ENCODE assay signal across 8 cellular contexts in genomic region chr9:21160178-21160577, GRCh38. TPM values are rescaled to one million over a fixed set of nuclear protein-coding genes. Genes with fewer than 3 reads are reported as not detected.
DNase-seq lines count a peak whose midpoint lies in the region; ATAC-seq and TF ChIP-seq lines count a peak whose summit lies in the region.

No MANE protein-coding gene starts in this region.

- in situ Hi-C loops in astrocyte of the cerebellum (cut with HindIII; ENCODE audit: low sequenced_read_pairs) = no loop called here

- ATAC-seq in GM19395 (IDR thresholded peaks at IDR 0.05; ENCODE audit: unreplicated experiment) (peak; percentile 97), HG03378 (IDR thresholded peaks at IDR 0.05; ENCODE audit: unreplicated experiment) (peak; percentile 96), left lobe of liver (no peak)
- ATAC-seq in stimulated activated naive B cell treated with anti-CD40 and anti-IgM and Interleukin-4, amounts not matched to agents 10 μg/mL and 1 μg/mL and 100 μg/mL, for 72 hours (replicated peaks) = no peak
- ATAC-seq in stimulated activated memory B cell treated with anti-CD40 and anti-IgM and Interleukin-4, amounts not matched to agents 10 μg/mL and 1 μg/mL and 100 μg/mL, for 72 hours = no peak

- H3K36me3 Mint-ChIP-seq in stimulated activated naive B cell treated with anti-CD40 and anti-IgM and Interleukin-4, amounts not matched to agents 10 μg/mL and 1 μg/mL and 100 μg/mL, for 72 hours = peaks cover 0 to 2% of the 10 kb centered on the region in 2 donors
- H3K36me3 Mint-ChIP-seq in stimulated activated memory B cell treated with anti-CD40 and anti-IgM and Interleukin-4, amounts not matched to agents 10 μg/mL and 1 μg/mL and 100 μg/mL, for 72 hours = no peaks in the 10 kb centered on the region

- TF ChIP-seq CTCF in astrocyte of the cerebellum (IDR thresholded peaks at IDR 0.05; ENCODE audit: low read depth, low read length, missing control alignments) = no peak

- DNase-seq in Ammon's horn (ENCODE audit: low spot score) = peak; percentile 28
- DNase-seq in astrocyte of the cerebellum (ENCODE audit: low read depth) = peak; percentile 16
- no peak for DNase-seq in NCI-H187 treated with DMSO at 0.1 percent for 48 hours (lab: John Stamatoyannopoulos, UW)
- DNase-seq in stimulated activated naive B cell treated with anti-CD40 and anti-IgM and Interleukin-4, amounts not matched to agents 10 μg/mL and 1 μg/mL and 100 μg/mL, for 72 hours = no peak
- DNase-seq in left lobe of liver (ENCODE audit: low spot score) = no peak

- H3K4me3 ChIP-seq in astrocyte of the cerebellum (ENCODE audit: low read depth, low read length) = no peak overlapping the region

- no peak overlapping the region for H3K4me3 Mint-ChIP-seq in stimulated activated naive B cell treated with anti-CD40 and anti-IgM and Interleukin-4, amounts not matched to agents 10 μg/mL and 1 μg/mL and 100 μg/mL, for 72 hours
- H3K4me3 Mint-ChIP-seq in stimulated activated memory B cell treated with anti-CD40 and anti-IgM and Interleukin-4, amounts not matched to agents 10 μg/mL and 1 μg/mL and 100 μg/mL, for 72 hours = no peak overlapping the region

- peaks cover 0 to 3% of the 10 kb centered on the region in 2 donors for H3K9me3 Mint-ChIP-seq in stimulated activated naive B cell treated with anti-CD40 and anti-IgM and Interleukin-4, amounts not matched to agents 10 μg/mL and 1 μg/mL and 100 μg/mL, for 72 hours
- H3K9me3 Mint-ChIP-seq in stimulated activated memory B cell treated with anti-CD40 and anti-IgM and Interleukin-4, amounts not matched to agents 10 μg/mL and 1 μg/mL and 100 μg/mL, for 72 hours = peaks cover 3% of the 10 kb centered on the region

- H3K27ac Mint-ChIP-seq in stimulated activated naive B cell treated with anti-CD40 and anti-IgM and Interleukin-4, amounts not matched to agents 10 μg/mL and 1 μg/mL and 100 μg/mL, for 72 hours = no peak overlapping the region
- H3K27ac Mint-ChIP-seq in stimulated activated memory B cell treated with anti-CD40 and anti-IgM and Interleukin-4, amounts not matched to agents 10 μg/mL and 1 μg/mL and 100 μg/mL, for 72 hours = no peak overlapping the region

- peaks cover 3 to 8% of the 10 kb centered on the region in 2 donors for H3K4me1 Mint-ChIP-seq in stimulated activated naive B cell treated with anti-CD40 and anti-IgM and Interleukin-4, amounts not matched to agents 10 μg/mL and 1 μg/mL and 100 μg/mL, for 72 hours
- peaks cover 9% of the 10 kb centered on the region for H3K4me1 Mint-ChIP-seq in stimulated activated memory B cell treated with anti-CD40 and anti-IgM and Interleukin-4, amounts not matched to agents 10 μg/mL and 1 μg/mL and 100 μg/mL, for 72 hours

- H3K27me3 Mint-ChIP-seq in stimulated activated naive B cell treated with anti-CD40 and anti-IgM and Interleukin-4, amounts not matched to agents 10 μg/mL and 1 μg/mL and 100 μg/mL, for 72 hours = peaks cover 0 to 6% of the 10 kb centered on the region in 2 donors
- no peaks in the 10 kb centered on the region for H3K27me3 Mint-ChIP-seq in stimulated activated memory B cell treated with anti-CD40 and anti-IgM and Interleukin-4, amounts not matched to agents 10 μg/mL and 1 μg/mL and 100 μg/mL, for 72 hours

RNA-seq across cellular contexts. Expression of gene IFNA21, which starts 6.3 kb away (rescaled TPM):
- not detected for total RNA-seq in left lobe of liver

RNA-seq across cellular contexts. Expression of gene IFNW1, which starts 18.5 kb away (rescaled TPM):
- total RNA-seq in left lobe of liver = not detected

RNA-seq across cellular contexts. Expression of gene IFNA4, which starts 27.2 kb away (rescaled TPM):
- not detected for total RNA-seq in left lobe of liver

RNA-seq across cellular contexts. Expression of gene IFNA7, which starts 41.8 kb away (rescaled TPM):
- total RNA-seq in left lobe of liver = not detected

RNA-seq across cellular contexts. Expression of gene IFNA10, which starts 46.8 kb away (rescaled TPM):
- total RNA-seq in left lobe of liver = not detected

Comparison
In these comparisons a context has a peak if more than half of its experiments do, and no peak if none do; other contexts are left out.
1. DNase-seq: peak in Ammon's horn (single experiment) and astrocyte of the cerebellum (single experiment); none in NCI-H187 treated with DMSO at 0.1 percent for 48 hours (single experiment), stimulated activated naive B cell treated with anti-CD40 and anti-IgM and Interleukin-4, amounts not matched to agents 10 μg/mL and 1 μg/mL and 100 μg/mL, for 72 hours (single experiment) and left lobe of liver (single experiment).
2. ATAC-seq: peak in GM19395 (single experiment) and HG03378 (single experiment); none in stimulated activated naive B cell treated with anti-CD40 and anti-IgM and Interleukin-4, amounts not matched to agents 10 μg/mL and 1 μg/mL and 100 μg/mL, for 72 hours (0 of 2), left lobe of liver (single experiment) and stimulated activated memory B cell treated with anti-CD40 and anti-IgM and Interleukin-4, amounts not matched to agents 10 μg/mL and 1 μg/mL and 100 μg/mL, for 72 hours (single experiment).